1 cellular context compared by ENCODE assay signal in the genomic region with DNA sequence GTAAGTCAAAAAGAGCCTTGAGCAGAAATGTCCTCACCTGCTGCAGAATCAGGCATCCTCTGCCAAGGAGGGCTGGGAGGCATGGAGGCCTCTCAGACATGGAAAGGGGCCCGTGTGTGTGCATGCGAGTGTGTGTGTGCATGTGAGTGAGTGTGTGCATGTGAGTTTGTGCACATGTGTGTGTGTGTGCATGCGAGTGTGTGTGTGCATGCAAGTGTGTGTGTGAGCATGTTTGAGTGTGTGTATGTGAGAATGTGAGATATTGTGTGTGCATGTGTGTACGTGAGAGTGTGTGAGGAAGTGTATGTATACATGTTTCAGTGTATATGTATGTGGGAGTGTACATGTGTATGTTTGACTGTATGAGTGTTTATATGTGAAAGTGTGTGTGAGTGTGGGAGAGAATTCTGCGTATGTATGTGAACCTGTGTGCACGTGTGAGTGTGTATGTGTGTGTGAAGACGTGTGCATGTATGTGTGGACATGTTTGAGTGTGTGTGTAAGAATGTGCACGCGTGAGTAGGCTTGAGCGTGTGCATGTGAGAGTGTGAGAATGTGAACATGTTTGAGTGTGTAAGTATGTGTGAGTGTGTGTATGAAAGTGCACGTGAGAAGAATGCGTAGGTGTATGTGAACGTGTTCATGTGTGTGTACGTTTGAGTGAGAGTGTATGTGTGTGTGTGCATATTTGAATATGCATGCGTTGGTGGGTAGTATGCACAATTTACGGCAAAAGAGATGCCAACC.
TF ChIP-seq lines count a peak whose summit lies in the region.

No MANE protein-coding gene starts in this region.

TF ChIP-seq in SK-N-SH treated with all-trans-retinoic acid at 6 μM for 48 hours, 23 proteins besides CTCF, POLR2A, EP300 and RAD21 (continued from another document):
- TF ChIP-seq, protein P1, sequence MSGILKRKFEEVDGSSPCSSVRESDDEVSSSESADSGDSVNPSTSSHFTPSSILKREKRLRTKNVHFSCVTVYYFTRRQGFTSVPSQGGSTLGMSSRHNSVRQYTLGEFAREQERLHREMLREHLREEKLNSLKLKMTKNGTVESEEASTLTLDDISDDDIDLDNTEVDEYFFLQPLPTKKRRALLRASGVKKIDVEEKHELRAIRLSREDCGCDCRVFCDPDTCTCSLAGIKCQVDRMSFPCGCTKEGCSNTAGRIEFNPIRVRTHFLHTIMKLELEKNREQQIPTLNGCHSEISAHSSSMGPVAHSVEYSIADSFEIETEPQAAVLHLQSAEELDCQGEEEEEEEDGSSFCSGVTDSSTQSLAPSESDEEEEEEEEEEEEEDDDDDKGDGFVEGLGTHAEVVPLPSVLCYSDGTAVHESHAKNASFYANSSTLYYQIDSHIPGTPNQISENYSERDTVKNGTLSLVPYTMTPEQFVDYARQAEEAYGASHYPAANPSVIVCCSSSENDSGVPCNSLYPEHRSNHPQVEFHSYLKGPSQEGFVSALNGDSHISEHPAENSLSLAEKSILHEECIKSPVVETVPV (CRISPR knock-in tag; IDR thresholded peaks at IDR 0.05) = no peak
- TF ChIP-seq RARB (CRISPR knock-in tag; IDR thresholded peaks at IDR 0.05) = no peak
- TF ChIP-seq ESRRG (CRISPR knock-in tag; IDR thresholded peaks at IDR 0.05) = no peak
- TF ChIP-seq PPARA (CRISPR knock-in tag; IDR thresholded peaks at IDR 0.05; ENCODE audit: borderline replicate concordance) = no peak
- TF ChIP-seq TOX (CRISPR knock-in tag; IDR thresholded peaks at IDR 0.05; ENCODE audit: borderline replicate concordance) = no peak
- no peak for TF ChIP-seq ZNF8 (CRISPR knock-in tag; IDR thresholded peaks at IDR 0.05)
- no peak for TF ChIP-seq BACH2 (CRISPR knock-in tag; IDR thresholded peaks at IDR 0.05; ENCODE audit: borderline replicate concordance)
- TF ChIP-seq ARNTL (CRISPR knock-in tag; IDR thresholded peaks at IDR 0.05; ENCODE audit: borderline replicate concordance, low read depth) = no peak
- TF ChIP-seq SNAI2 (CRISPR knock-in tag; IDR thresholded peaks at IDR 0.05) = no peak
- no peak for TF ChIP-seq ZNF565 (CRISPR knock-in tag; conservative IDR thresholded peaks at IDR 0.05; ENCODE audit: low read depth)
- TF ChIP-seq CSDC2 (CRISPR knock-in tag; IDR thresholded peaks at IDR 0.05) = no peak
- TF ChIP-seq ZNF70 (CRISPR knock-in tag; IDR thresholded peaks at IDR 0.05) = no peak
- no peak for TF ChIP-seq ZC3H10 (CRISPR knock-in tag; IDR thresholded peaks at IDR 0.05)
- no peak for TF ChIP-seq ZFP30 (CRISPR knock-in tag; IDR thresholded peaks at IDR 0.05)
- TF ChIP-seq PATZ1 (CRISPR knock-in tag; IDR thresholded peaks at IDR 0.05; ENCODE audit: borderline replicate concordance) = no peak
- no peak for TF ChIP-seq POU6F1 (CRISPR knock-in tag; IDR thresholded peaks at IDR 0.05; ENCODE audit: borderline replicate concordance, low read depth)
- no peak for TF ChIP-seq TCF4 (CRISPR knock-in tag; IDR thresholded peaks at IDR 0.05; ENCODE audit: borderline replicate concordance)
